ENCODE assay signal across 8 cellular contexts in the genomic region with DNA sequence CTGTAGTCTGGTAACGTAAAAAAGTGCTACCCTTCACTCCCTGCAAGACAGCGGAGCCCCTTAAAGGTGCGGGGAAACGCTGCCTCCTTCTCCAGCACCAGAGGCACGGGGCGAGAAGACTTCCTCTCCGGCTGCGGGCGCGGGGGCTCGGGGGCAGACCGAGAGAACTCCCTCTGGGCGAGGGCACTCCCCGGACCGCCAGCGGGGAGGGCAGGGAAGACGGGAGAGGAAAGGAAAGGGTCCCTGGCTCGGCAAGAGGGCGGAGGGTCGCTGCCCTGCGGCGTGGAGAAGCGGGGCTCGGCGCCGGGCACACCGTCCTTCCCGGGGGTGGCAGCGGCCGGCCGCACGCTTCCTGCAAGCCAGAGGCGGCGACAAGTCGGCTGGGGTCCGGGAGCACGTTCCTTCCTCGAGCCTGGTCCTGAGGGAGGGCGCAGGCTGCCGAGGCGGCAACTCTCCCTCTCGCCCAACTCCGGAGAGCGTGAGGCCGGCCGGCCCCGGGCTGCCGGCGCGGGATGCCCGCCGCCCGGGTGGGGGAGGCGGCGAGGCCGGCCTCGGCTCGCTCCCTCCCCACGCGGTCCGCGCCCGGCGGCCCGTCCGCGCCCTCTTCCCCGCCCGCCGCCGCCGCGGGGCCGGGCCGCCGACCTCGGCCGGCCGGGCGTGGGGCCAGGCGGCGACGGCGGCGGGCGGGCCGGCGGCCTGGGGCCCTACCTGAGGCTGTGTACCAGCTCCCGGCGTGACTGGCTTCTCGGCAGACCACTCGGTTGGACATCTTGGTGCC. TPM values are rescaled to one million over a fixed set of nuclear protein-coding genes. Genes with fewer than 3 reads are reported as not detected.
DNase-seq lines count a peak whose midpoint lies in the region; ATAC-seq and TF ChIP-seq lines count a peak whose summit lies in the region.

No MANE protein-coding gene starts in this region.

- peaks cover 44% of the 10 kb centered on the region for H3K4me1 Mint-ChIP-seq in activated T-helper 2 cell treated with anti-CD3 and anti-CD28 coated beads, Interferon-gamma antibody, Interleukin-2, Interleukin-4, amounts not matched to agents 10 μg/mL and 5 μg/mL and 100 μg/mL, durations not matched to agents 14 hours and 24 hours and 36 hours (ENCODE audit: low read depth)
- peaks cover 60% of the 10 kb centered on the region for H3K4me1 Mint-ChIP-seq in neural crest cell

- H3K9me3 ChIP-seq in OCI-LY7 (ENCODE audit: low read length) (no peaks in the 10 kb centered on the region), tibial artery (no peaks in the 10 kb centered on the region)

- H2AFZ ChIP-seq in OCI-LY7 (ENCODE audit: low read length) = peak overlapping the region; percentile 44; the same call in 1 of the 2 replicates

- peak overlapping the region; percentile 90 for H3K27ac ChIP-seq in OCI-LY7 (ENCODE audit: low read depth, low read length, poor library complexity, severe bottlenecking)
- H3K27ac ChIP-seq in tibial artery = peak overlapping the region; percentile 92 to 93

- peaks cover 26% of the 10 kb centered on the region for H3K36me3 Mint-ChIP-seq in activated T-helper 2 cell treated with anti-CD3 and anti-CD28 coated beads, Interferon-gamma antibody, Interleukin-2, Interleukin-4, amounts not matched to agents 10 μg/mL and 5 μg/mL and 100 μg/mL, durations not matched to agents 14 hours and 24 hours and 36 hours (ENCODE audit: low read depth)
- peaks cover 2% of the 10 kb centered on the region for H3K36me3 Mint-ChIP-seq in neural crest cell (ENCODE audit: low read depth)

- H3K27ac Mint-ChIP-seq in activated T-helper 2 cell treated with anti-CD3 and anti-CD28 coated beads, Interferon-gamma antibody, Interleukin-2, Interleukin-4, amounts not matched to agents 10 μg/mL and 5 μg/mL and 100 μg/mL, durations not matched to agents 14 hours and 24 hours and 36 hours = peak overlapping the region; percentile 79
- peak overlapping the region; percentile 96 for H3K27ac Mint-ChIP-seq in neural crest cell (ENCODE audit: unreplicated experiment)

- ATAC-seq in HG02759 (IDR thresholded peaks at IDR 0.05; ENCODE audit: unreplicated experiment) = peak; percentile 31

- intact Hi-C loops in OCI-LY7 (cut with micrococcal nuclease; ENCODE audit: unreplicated experiment) = loop anchor here (2.0 kb wide), 2 partner anchors 29 to 155 kb away; partner anchors contain the start of genes DPY30 and SLC30A6
- intact Hi-C loops in activated T-helper 2 cell treated with anti-CD3 and anti-CD28 coated beads, Interferon-gamma antibody, Interleukin-2, Interleukin-4, amounts not matched to agents 10 μg/mL and 5 μg/mL and 100 μg/mL, durations not matched to agents 14 hours and 24 hours and 36 hours (cut with micrococcal nuclease) = loop anchor here (5.0 to 10.0 kb wide), 2 partner anchors 57 to 345 kb away; partner anchors contain the start of gene BIRC6
- intact Hi-C loops in tibial artery (cut with DNase I; ENCODE audit: low total_unique reads) = loop anchor here (5.0 kb wide), 2 partner anchors 53 to 1393 kb away; partner anchors contain the start of gene SPAST

- H3K9me2 ChIP-seq in OCI-LY7 (ENCODE audit: insufficient read depth, low read length) = no peaks in the 10 kb centered on the region

- TF ChIP-seq CTCF in OCI-LY7 (conservative IDR thresholded peaks at IDR 0.05; ENCODE audit: low read length) = no peak
- no peak for TF ChIP-seq CTCF in fibroblast of villous mesenchyme (IDR thresholded peaks at IDR 0.05; ENCODE audit: insufficient read depth, low read depth, low read length)
- TF ChIP-seq CTCF in neural crest cell (conservative IDR thresholded peaks at IDR 0.05) = no peak
- TF ChIP-seq CTCF in tibial artery (IDR thresholded peaks at IDR 0.05) = no peak

- POLR2A ChIA-PET in OCI-LY7 (lab: Charles Lee) = interaction anchor here (0.8 to 2.0 kb wide), 5 partner anchors 14 to 155 kb away, joined by 3 to 12 read pairs (median 4); partner anchors contain the start of gene SPAST

- peaks cover 28% of the 10 kb centered on the region for H3K4me1 ChIP-seq in OCI-LY7 (ENCODE audit: insufficient read depth, low read length, poor library complexity, severe bottlenecking)
- H3K4me1 ChIP-seq in tibial artery = peaks cover 0 to 43% (median 12%) of the 10 kb centered on the region in 4 donors

- H3K36me3 ChIP-seq in OCI-LY7 (ENCODE audit: insufficient read depth, low read length) (peaks cover 18% of the 10 kb centered on the region), tibial artery (no peaks in the 10 kb centered on the region)

- H3K27me3 ChIP-seq in tibial artery = no peaks in the 10 kb centered on the region

- BruUV-seq in OCI-LY7 (replicated peaks; lab: Mats Ljungman, UMichigan) = no TSS peak

- peak overlapping the region; percentile 94 for H3K4me3 Mint-ChIP-seq in activated T-helper 2 cell treated with anti-CD3 and anti-CD28 coated beads, Interferon-gamma antibody, Interleukin-2, Interleukin-4, amounts not matched to agents 10 μg/mL and 5 μg/mL and 100 μg/mL, durations not matched to agents 14 hours and 24 hours and 36 hours (ENCODE audit: low read depth)
- peak overlapping the region; percentile 92 for H3K4me3 Mint-ChIP-seq in neural crest cell

- peak overlapping the region; percentile 100 for H3K4me3 ChIP-seq in OCI-LY7 (ENCODE audit: low read depth, low read length, poor library complexity, severe bottlenecking)
- peak overlapping the region; percentile 89 for H3K4me3 ChIP-seq in fibroblast of villous mesenchyme (ENCODE audit: low read depth, low read length)
- H3K4me3 ChIP-seq in tibial artery = peak overlapping the region; percentile 81 to 98

- peak overlapping the region; percentile 85 for H3K4me2 ChIP-seq in OCI-LY7 (ENCODE audit: low read length)

- CTCF ChIA-PET in OCI-LY7 (lab: Charles Lee; ENCODE audit: unreplicated experiment) = no interaction called here

- peaks cover 54% of the 10 kb centered on the region for H3K79me2 ChIP-seq in OCI-LY7 (ENCODE audit: insufficient read depth, low read depth, low read length)

- no peaks in the 10 kb centered on the region for H3K9me3 Mint-ChIP-seq in activated T-helper 2 cell treated with anti-CD3 and anti-CD28 coated beads, Interferon-gamma antibody, Interleukin-2, Interleukin-4, amounts not matched to agents 10 μg/mL and 5 μg/mL and 100 μg/mL, durations not matched to agents 14 hours and 24 hours and 36 hours
- H3K9me3 Mint-ChIP-seq in neural crest cell = no peaks in the 10 kb centered on the region

- peaks cover 33% of the 10 kb centered on the region for H4K20me1 ChIP-seq in OCI-LY7 (ENCODE audit: insufficient read depth, low read length)

- H3K27me3 Mint-ChIP-seq in activated T-helper 2 cell treated with anti-CD3 and anti-CD28 coated beads, Interferon-gamma antibody, Interleukin-2, Interleukin-4, amounts not matched to agents 10 μg/mL and 5 μg/mL and 100 μg/mL, durations not matched to agents 14 hours and 24 hours and 36 hours (ENCODE audit: low read depth) = no peaks in the 10 kb centered on the region
- H3K27me3 Mint-ChIP-seq in neural crest cell (ENCODE audit: low read depth) = no peaks in the 10 kb centered on the region

- peak; percentile 11 for DNase-seq in NCI-H2196 (lab: John Stamatoyannopoulos, UW; ENCODE audit: unreplicated experiment)
- no peak for DNase-seq in NCI-H2196 treated with DMSO at 0.1 percent for 48 hours (lab: John Stamatoyannopoulos, UW; ENCODE audit: unreplicated experiment)
- peak; percentile 66 for DNase-seq in OCI-LY7 (ENCODE audit: low spot score)
- DNase-seq in activated T-helper 2 cell treated with anti-CD3 and anti-CD28 coated beads, Interferon-gamma antibody, Interleukin-2, Interleukin-4, amounts not matched to agents 10 μg/mL and 5 μg/mL and 100 μg/mL, durations not matched to agents 14 hours and 24 hours and 36 hours (ENCODE audit: low spot score) = peak; percentile 32
- DNase-seq in fibroblast of villous mesenchyme (ENCODE audit: low read depth) = peak; percentile 30
- DNase-seq in neural crest cell (ENCODE audit: low read depth, low spot score) = peak; percentile 28
- peak in 1 of 2 donors; percentile 73 for DNase-seq in tibial artery

RNA-seq across cellular contexts. Expression of gene MEMO1, which starts 1.1 kb away (rescaled TPM):
- 24.0 and 27.1 TPM in 2 replicates for total RNA-seq in OCI-LY7 (2014; rRNA removed; shearing (Covaris generic))
- 52.4 and 54.0 TPM in 2 replicates for total RNA-seq in OCI-LY7 (2022)
- 63.7 and 64.8 TPM in 2 replicates for total RNA-seq in activated T-helper 2 cell treated with anti-CD3 and anti-CD28 coated beads, Interferon-gamma antibody, Interleukin-2, Interleukin-4, amounts not matched to agents 10 μg/mL and 5 μg/mL and 100 μg/mL, durations not matched to agents 14 hours and 24 hours and 36 hours
- total RNA-seq in fibroblast of villous mesenchyme = 34.8 and 47.1 TPM in 2 replicates
- 51.3 and 55.3 TPM in 2 replicates for total RNA-seq in neural crest cell

RNA-seq across cellular contexts. Expression of gene DPY30, which starts 29.9 kb away (rescaled TPM):
- 47.9 and 52.4 TPM in 2 replicates for total RNA-seq in OCI-LY7 (2014; rRNA removed; shearing (Covaris generic))
- total RNA-seq in OCI-LY7 (2022) (61.4 and 65.0 TPM in 2 replicates), fibroblast of villous mesenchyme (43.8 and 63.9 TPM in 2 replicates), neural crest cell (84.5 and 85.1 TPM in 2 replicates)
- 72.1 and 77.1 TPM in 2 replicates for total RNA-seq in activated T-helper 2 cell treated with anti-CD3 and anti-CD28 coated beads, Interferon-gamma antibody, Interleukin-2, Interleukin-4, amounts not matched to agents 10 μg/mL and 5 μg/mL and 100 μg/mL, durations not matched to agents 14 hours and 24 hours and 36 hours

RNA-seq across cellular contexts. Expression of gene SPAST, which starts 53.7 kb away (rescaled TPM):
- 24.5 and 26.4 TPM in 2 replicates for total RNA-seq in OCI-LY7 (2014; rRNA removed; shearing (Covaris generic))
- total RNA-seq in OCI-LY7 (2022) (30.0 and 33.6 TPM in 2 replicates), fibroblast of villous mesenchyme (20.6 and 31.5 TPM in 2 replicates), neural crest cell (34.1 and 34.6 TPM in 2 replicates)
- total RNA-seq in activated T-helper 2 cell treated with anti-CD3 and anti-CD28 coated beads, Interferon-gamma antibody, Interleukin-2, Interleukin-4, amounts not matched to agents 10 μg/mL and 5 μg/mL and 100 μg/mL, durations not matched to agents 14 hours and 24 hours and 36 hours = 18.4 and 18.5 TPM in 2 replicates
